11 cellular contexts compared by ENCODE assay signal in the genomic region with DNA sequence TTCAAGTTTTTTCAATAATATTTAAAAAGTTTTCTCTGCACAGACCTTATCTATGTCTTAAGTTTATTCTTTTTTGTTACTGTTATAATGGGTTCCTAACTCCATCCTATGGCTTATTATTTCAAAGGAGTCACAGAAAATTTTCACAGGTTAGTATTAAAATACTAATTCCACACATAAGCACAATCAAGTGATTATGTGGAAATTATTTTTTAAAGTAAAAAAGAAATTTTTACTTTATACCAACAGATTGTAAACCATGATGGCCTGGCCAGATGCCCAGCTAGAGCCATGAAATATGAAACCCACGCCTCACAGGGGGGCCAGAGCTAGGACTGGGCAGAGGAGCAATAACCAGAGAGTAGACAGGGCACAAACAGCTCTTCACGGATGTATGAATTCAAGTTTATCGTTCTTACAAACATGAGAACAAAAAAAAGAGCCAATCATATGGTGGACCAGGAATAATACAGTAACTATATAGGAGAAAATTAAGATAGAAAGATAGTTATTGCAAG. TPM values are rescaled to one million over a fixed set of nuclear protein-coding genes. Genes with fewer than 3 reads are reported as not detected.
DNase-seq lines count a peak whose midpoint lies in the region; ATAC-seq and TF ChIP-seq lines count a peak whose summit lies in the region.
"Had no signal": no experiment of that assay in that cellular context is flagged by ENCODE, and none has a peak within 500 bp of the region (broad histone marks: within the 10 kb centered on the region; RNA-seq: fewer than 3 reads in every experiment).

No MANE protein-coding gene starts in this region.

- WGBS in sigmoid colon, 2 donors: 36 to 60% methylated on average over 3 of the region's 3 CpGs

- DNase-seq in NCI-H1417 (lab: John Stamatoyannopoulos, UW) (peak; percentile 12 to 57 (median 20)), NCI-H1417 treated with DMSO at 0.1 percent for 48 hours (lab: John Stamatoyannopoulos, UW) (no peak), NCI-H2196 (lab: John Stamatoyannopoulos, UW; ENCODE audit: unreplicated experiment) (peak; percentile 68), cerebellum (ENCODE audit: low spot score) (peak; percentile 46), skeletal muscle cell (ENCODE audit: low read depth) (peak; percentile 42), sigmoid colon (no peak), erythroblast (lab: John Stamatoyannopoulos, UW) (no peak)

- intact Hi-C loops in sigmoid colon (cut with DNase I): no loop called here

- no peak for ATAC-seq in GM19035 (IDR thresholded peaks at IDR 0.05; ENCODE audit: unreplicated experiment)

- no peak overlapping the region for H3K27ac ChIP-seq in sigmoid colon
- H3K27ac ChIP-seq: 22Rv1, SJSA1 had no signal

- H3K9me3 ChIP-seq in sigmoid colon: no peaks in the 10 kb centered on the region
- H3K9me3 ChIP-seq: SJSA1 had no signal

- H3K27me3 ChIP-seq in sigmoid colon: no peaks in the 10 kb centered on the region
- H3K27me3 ChIP-seq: dorsolateral prefrontal cortex, SJSA1 had no signal

- TF ChIP-seq EP300 in sigmoid colon (IDR thresholded peaks at IDR 0.05): no peak

- TF ChIP-seq POLR2A in sigmoid colon (IDR thresholded peaks at IDR 0.05): no peak
- no peak for TF ChIP-seq POLR2A in erythroblast (IDR thresholded peaks at IDR 0.05; ENCODE audit: low read length)

- H3K4me3 ChIP-seq in skeletal muscle cell (ENCODE audit: low read depth, low read length) (no peak overlapping the region), sigmoid colon (no peak overlapping the region)
- H3K4me3 ChIP-seq: dorsolateral prefrontal cortex, SJSA1 had no signal

- no peak for TF ChIP-seq CTCF in sigmoid colon (IDR thresholded peaks at IDR 0.05)

- no peaks in the 10 kb centered on the region for H3K36me3 ChIP-seq in sigmoid colon
- H3K36me3 ChIP-seq: SJSA1 had no signal

- H3K4me1 ChIP-seq in sigmoid colon: peaks cover 0 to 34% (median 24%) of the 10 kb centered on the region in 4 donors

RNA-seq across cellular contexts. Expression of a gene that starts 34.0 kb away (rescaled TPM):
- 90.6 TPM for total RNA-seq in cerebellum
- 10 to 100 TPM; 31.4 to 45.7 (median 37.5) TPM for total RNA-seq in sigmoid colon
- polyA plus RNA-seq in sigmoid colon: 10 to 100 TPM in 2 of 3 donors, 1 to 10 TPM in 1; 6.0 to 12.2 (median 10.8) TPM

Comparison
In these comparisons a context has a peak if more than half of its experiments do, and no peak if none do; other contexts are left out.
1. DNase-seq: peak in NCI-H1417 (3 of 3), NCI-H2196 (single experiment), cerebellum (single experiment) and skeletal muscle cell (single experiment); none in NCI-H1417 treated with DMSO at 0.1 percent for 48 hours (single experiment), sigmoid colon (single experiment) and erythroblast (0 of 2).